Comparison of ENCODE assay signal across 9 cellular contexts in genomic region chr13:27868639-27869435, GRCh38. TPM values are rescaled to one million over a fixed set of nuclear protein-coding genes. Genes with fewer than 3 reads are reported as not detected.
DNase-seq lines count a peak whose midpoint lies in the region; ATAC-seq and TF ChIP-seq lines count a peak whose summit lies in the region.
"Had no signal": no experiment of that assay in that cellular context is flagged by ENCODE, and none has a peak within 500 bp of the region (broad histone marks: within the 10 kb centered on the region; RNA-seq: fewer than 3 reads in every experiment).

No MANE protein-coding gene starts in this region.

- peaks cover 23% of the 10 kb centered on the region for H3K27me3 Mint-ChIP-seq in CD8-positive, alpha-beta T cell (ENCODE audit: low read depth)

- no peak overlapping the region for H3K27ac Mint-ChIP-seq in CD8-positive, alpha-beta T cell
- H3K27ac Mint-ChIP-seq: activated T-cell treated with anti-CD3 and anti-CD28 coated beads, Interleukin-2, amount 50 U/mL, for 72 hours had no signal

- no peaks in the 10 kb centered on the region for H3K9me3 ChIP-seq in CD8-positive, alpha-beta T cell (ENCODE audit: low read length)
- H3K9me3 ChIP-seq in ascending aorta (no peaks in the 10 kb centered on the region), mesenchymal stem cell (ENCODE audit: control insufficient read depth, low read length) (no peaks in the 10 kb centered on the region), gastroesophageal sphincter (no peaks in the 10 kb centered on the region)

- no peak overlapping the region for H3K4me3 Mint-ChIP-seq in CD8-positive, alpha-beta T cell
- H3K4me3 Mint-ChIP-seq: activated T-cell treated with anti-CD3 and anti-CD28 coated beads, Interleukin-2, amount 50 U/mL, for 72 hours had no signal

- H3K4me2 ChIP-seq in mesenchymal stem cell (ENCODE audit: low read length, poor library complexity, severe bottlenecking) = no peak overlapping the region

- TF ChIP-seq POLR2A in gastroesophageal sphincter (IDR thresholded peaks at IDR 0.05) = no peak

- no peaks in the 10 kb centered on the region for H3K4me1 ChIP-seq in CD8-positive, alpha-beta T cell (ENCODE audit: insufficient read depth, low read length)
- no peaks in the 10 kb centered on the region for H3K4me1 ChIP-seq in ascending aorta
- no peaks in the 10 kb centered on the region for H3K4me1 ChIP-seq in mesenchymal stem cell (ENCODE audit: control insufficient read depth, insufficient read depth, low read depth, low read length)
- no peaks in the 10 kb centered on the region for H3K4me1 ChIP-seq in gastroesophageal sphincter

- no peaks in the 10 kb centered on the region for H3K79me1 ChIP-seq in mesenchymal stem cell (replicated peaks; ENCODE audit: low read length, poor library complexity, severe bottlenecking)

- no peak overlapping the region for H3K9ac ChIP-seq in mesenchymal stem cell (ENCODE audit: low read length)

- WGBS in mesenchymal stem cell = 38% methylated on average over 8 of the region's 9 CpGs
- 17 to 22% methylated on average over 9 of the region's 9 CpGs for WGBS in gastroesophageal sphincter (ENCODE audit: low coverage in 1 of 2), 2 donors

- H3K27ac ChIP-seq in CD8-positive, alpha-beta T cell (ENCODE audit: low read depth, low read length) = no peak overlapping the region
- H3K27ac ChIP-seq in ascending aorta (no peak overlapping the region), mesenchymal stem cell (ENCODE audit: low read length, poor library complexity, severe bottlenecking) (no peak overlapping the region), gastroesophageal sphincter (no peak overlapping the region)

- no peak overlapping the region for H3K14ac ChIP-seq in mesenchymal stem cell (ENCODE audit: low read length in 2 of 2)

- H2BK120ac ChIP-seq in mesenchymal stem cell (ENCODE audit: low read depth, low read length) = no peak overlapping the region

- POLR2A ChIA-PET in CD8-positive, alpha-beta T cell (lab: Charles Lee) = no interaction called here

- H2BK12ac ChIP-seq in mesenchymal stem cell (ENCODE audit: low read length in 2 of 2) = no peak overlapping the region

- H3K36me3 ChIP-seq in CD8-positive, alpha-beta T cell (ENCODE audit: insufficient read depth, low read length) = no peaks in the 10 kb centered on the region
- H3K36me3 ChIP-seq in ascending aorta = no peaks in the 10 kb centered on the region
- H3K36me3 ChIP-seq in mesenchymal stem cell (ENCODE audit: control insufficient read depth in 1 of 2, insufficient read depth in 2 of 2, low read depth in 1 of 2, low read length in 2 of 2) = no peaks in the 10 kb centered on the region
- H3K36me3 ChIP-seq in gastroesophageal sphincter = no peaks in the 10 kb centered on the region

- H3K4me1 Mint-ChIP-seq in CD8-positive, alpha-beta T cell (ENCODE audit: low read depth) = no peaks in the 10 kb centered on the region

- H3K36me3 Mint-ChIP-seq in CD8-positive, alpha-beta T cell = no peaks in the 10 kb centered on the region

- H3K27me3 ChIP-seq in CD8-positive, alpha-beta T cell (ENCODE audit: insufficient read depth, low read length) = no peaks in the 10 kb centered on the region
- H3K27me3 ChIP-seq in ascending aorta (no peaks in the 10 kb centered on the region), mesenchymal stem cell (ENCODE audit: control insufficient read depth in 1 of 2, insufficient read depth in 1 of 2, low read length in 2 of 2) (peaks cover 3 to 31% of the 10 kb centered on the region in 2 experiments), gastroesophageal sphincter (peaks cover 45% of the 10 kb centered on the region)

- H3K23ac ChIP-seq in mesenchymal stem cell (ENCODE audit: low read length in 2 of 2) = no peak overlapping the region

- no peak overlapping the region for H2AFZ ChIP-seq in mesenchymal stem cell (ENCODE audit: low read depth, low read length)

- intact Hi-C loops in CD8-positive, alpha-beta T cell (cut with DNase I, micrococcal nuclease) = no loop called here
- intact Hi-C loops in ascending aorta (cut with DNase I) = no loop called here

- H4K91ac ChIP-seq in mesenchymal stem cell (ENCODE audit: low read length) = no peak overlapping the region

- H2BK5ac ChIP-seq in mesenchymal stem cell (ENCODE audit: low read depth, low read length, poor library complexity, severe bottlenecking) = no peak overlapping the region

- no peak overlapping the region for H3K18ac ChIP-seq in mesenchymal stem cell (ENCODE audit: low read depth in 1 of 2, low read length in 2 of 2)

- H3K4ac ChIP-seq in mesenchymal stem cell (ENCODE audit: low read depth in 1 of 2, low read length in 2 of 2) = no peak overlapping the region

- peak; percentile 33 for TF ChIP-seq CTCF in CD8-positive, alpha-beta T cell (IDR thresholded peaks at IDR 0.05)
- TF ChIP-seq CTCF in ascending aorta (IDR thresholded peaks at IDR 0.05) (peak in 2 of 3 experiments; percentile 8 to 29), gastroesophageal sphincter (IDR thresholded peaks at IDR 0.05) (peak in 2 of 4 experiments; percentile 5 to 6)

- no peak for ATAC-seq in CD8-positive, alpha-beta T cell
- ATAC-seq in GM21528 (IDR thresholded peaks at IDR 0.05; ENCODE audit: low FRiP score, unreplicated experiment) (no peak), gastroesophageal sphincter (no peak)
- ATAC-seq: activated T-cell treated with anti-CD3 and anti-CD28 coated beads, Interleukin-2, amount 50 U/mL, for 72 hours had no signal

- no peak overlapping the region for H3K4me3 ChIP-seq in CD8-positive, alpha-beta T cell (ENCODE audit: low read depth, low read length)
- H3K4me3 ChIP-seq in ascending aorta (no peak overlapping the region), mesenchymal stem cell (ENCODE audit: insufficient read depth in 1 of 2, low read depth in 1 of 2, low read length in 2 of 2) (no peak overlapping the region), gastroesophageal sphincter (no peak overlapping the region)

- no peak for TF ChIP-seq EP300 in gastroesophageal sphincter (IDR thresholded peaks at IDR 0.05)

- no peak overlapping the region for H4K8ac ChIP-seq in mesenchymal stem cell (ENCODE audit: low read length)

- H3K9me3 Mint-ChIP-seq in CD8-positive, alpha-beta T cell = no peaks in the 10 kb centered on the region
- H3K9me3 Mint-ChIP-seq: activated T-cell treated with anti-CD3 and anti-CD28 coated beads, Interleukin-2, amount 50 U/mL, for 72 hours had no signal

- no peak for DNase-seq in CD8-positive, alpha-beta T cell
- DNase-seq in HT-29 (ENCODE audit: low spot score) (peak; percentile 75), ascending aorta (ENCODE audit: low spot score in 2 of 2) (no peak), mesenchymal stem cell (peak; percentile 11), AG08396 (ENCODE audit: low spot score) (no peak)
- DNase-seq in activated CD4-positive, alpha-beta T cell treated with anti-CD3 and anti-CD28 coated beads, Interleukin-2, amount 50 U/mL, for 4 hours = no peak
- DNase-seq: activated T-cell treated with anti-CD3 and anti-CD28 coated beads, Interleukin-2, amount 50 U/mL, for 72 hours had no signal

- CTCF ChIA-PET in CD8-positive, alpha-beta T cell (lab: Charles Lee) = interaction anchor here (0.8 to 1.6 kb wide), 7 partner anchors 11 to 507 kb away, joined by 3 to 5 read pairs (median 3); no protein-coding TSS in a partner anchor

- H2BK15ac ChIP-seq in mesenchymal stem cell (ENCODE audit: low read depth, poor library complexity, severe bottlenecking) = no peak overlapping the region

- no peak overlapping the region for H2AK5ac ChIP-seq in mesenchymal stem cell (ENCODE audit: low read length, severe bottlenecking)

RNA-seq across cellular contexts. Expression of gene PDX1, which starts 51.0 kb away (rescaled TPM):
- total RNA-seq in CD8-positive, alpha-beta T cell = not detected
- total RNA-seq in HT-29 (2014; rRNA removed; shearing (Covaris generic)) = 0.51 and 0.89 TPM in 2 replicates
- total RNA-seq in ascending aorta = not detected
- polyA plus RNA-seq in mesenchymal stem cell (2013, experiment 1 of 2) = not detected
- not detected for polyA plus RNA-seq in mesenchymal stem cell (2013, experiment 2 of 2)
- total RNA-seq in gastroesophageal sphincter = not detected
- total RNA-seq: activated T-cell treated with anti-CD3 and anti-CD28 coated beads, Interleukin-2, amount 50 U/mL, for 72 hours had no signal

Comparison
In these comparisons a context has a peak if more than half of its experiments do, and no peak if none do; other contexts are left out.
1. DNase-seq: peak in HT-29 (single experiment) and mesenchymal stem cell (single experiment); none in CD8-positive, alpha-beta T cell (0 of 7), ascending aorta (0 of 2), activated CD4-positive, alpha-beta T cell treated with anti-CD3 and anti-CD28 coated beads, Interleukin-2, amount 50 U/mL, for 4 hours (0 of 2) and AG08396 (single experiment).